In genomic region chrX:134026732-134027311, GRCh38 we compare ENCODE assay signal across 8 cellular contexts. TPM values are rescaled to one million over a fixed set of nuclear protein-coding genes. Genes with fewer than 3 reads are reported as not detected.
DNase-seq lines count a peak whose midpoint lies in the region; ATAC-seq, FAIRE-seq and TF ChIP-seq lines count a peak whose summit lies in the region.

No MANE protein-coding gene starts in this region.

- ATAC-seq in HCT116 (peak; percentile 70), WTC11 (peak; percentile 89), mucosa of descending colon (peak; percentile 87), HG02623 (IDR thresholded peaks at IDR 0.05; ENCODE audit: unreplicated experiment) (no peak), GM19467 (IDR thresholded peaks at IDR 0.05; ENCODE audit: unreplicated experiment) (no peak), GM21825 (IDR thresholded peaks at IDR 0.05; ENCODE audit: unreplicated experiment) (no peak)

- peak; percentile 32; the same call in 1 of the 2 replicates for TF ChIP-seq RAD21 in HCT116 (IDR thresholded peaks at IDR 0.05; ENCODE audit: low read depth)

- no peaks in the 10 kb centered on the region for H3K79me2 ChIP-seq in HCT116 (ENCODE audit: insufficient read depth, low read length)

- intact Hi-C loops in HCT116 (cut with micrococcal nuclease) = no loop called here
- intact Hi-C loops in mucosa of descending colon (cut with DNase I, micrococcal nuclease) = no loop called here

- H3K27me3 Mint-ChIP-seq in WTC11 (ENCODE audit: low read depth) = no peaks in the 10 kb centered on the region

- no peak overlapping the region for H3K27ac ChIP-seq in HCT116 (ENCODE audit: low read depth, low read length)

- H3K4me1 ChIP-seq in HCT116 (ENCODE audit: control insufficient read depth in 1 of 2, insufficient read depth in 2 of 2, low read length in 2 of 2) (no peaks in the 10 kb centered on the region), mucosa of descending colon (ENCODE audit: low read depth) (no peaks in the 10 kb centered on the region)

- RAD21 ChIA-PET in HCT116 (lab: Charles Lee; ENCODE audit: low non-redundant PET in 1 of 2, low total read pairs in 2 of 2, uncharacterized antibody in 2 of 2, unreplicated experiment in 2 of 2) = interaction anchor here in 1 of 2 experiments (0.7 kb wide), 1 partner anchor 118 kb away, joined by 3 read pairs; no protein-coding TSS in a partner anchor

- H3K9me3 Mint-ChIP-seq in WTC11 = no peaks in the 10 kb centered on the region

- no TSS peak for BruUV-seq in HCT116 (replicated peaks; lab: Mats Ljungman, UMichigan)

- CTCF ChIA-PET in HCT116 (lab: Charles Lee) = interaction anchor here (0.9 to 1.8 kb wide), 10 partner anchors 8 to 370 kb away, joined by 3 to 14 read pairs (median 3); no protein-coding TSS in a partner anchor
- CTCF ChIA-PET in WTC11 (lab: Charles Lee) = interaction anchor here (0.7 to 4.3 kb wide), 42 partner anchors 8 to 369 kb away, joined by 3 to 78 read pairs (median 4); no protein-coding TSS in a partner anchor

- no peaks in the 10 kb centered on the region for H3K9me3 ChIP-seq in HCT116 (ENCODE audit: control insufficient read depth in 1 of 2, insufficient read depth in 1 of 2, low read depth in 1 of 2, low read length in 2 of 2)
- no peaks in the 10 kb centered on the region for H3K9me3 ChIP-seq in mucosa of descending colon

- no peak for DNase-seq in D721Med (ENCODE audit: insufficient read length, low spot score)
- peak; percentile 10 for DNase-seq in HCT116 (ENCODE audit: low read depth, low spot score)
- peak; percentile 46 for DNase-seq in WTC11 (ENCODE audit: low spot score)
- DNase-seq in epithelial cell of esophagus (ENCODE audit: low read depth) = peak; percentile 66
- peak in 2 of 3 donors; percentile 23 to 75 for DNase-seq in mucosa of descending colon

- no peaks in the 10 kb centered on the region for H3K9me2 ChIP-seq in HCT116 (ENCODE audit: insufficient read depth)

- no peak for TF ChIP-seq POLR2A in HCT116 (IDR thresholded peaks at IDR 0.05; ENCODE audit: borderline replicate concordance, extremely low read depth, insufficient read depth, insufficient read length)

- H3K4me1 Mint-ChIP-seq in WTC11 = peaks cover 12% of the 10 kb centered on the region

- no peaks in the 10 kb centered on the region for H4K20me1 ChIP-seq in HCT116 (ENCODE audit: insufficient read depth)

- POLR2A ChIA-PET in HCT116 (lab: Charles Lee) (no interaction called here), WTC11 (lab: Charles Lee) (no interaction called here)

- no peak overlapping the region for H3K27ac Mint-ChIP-seq in WTC11

- FAIRE-seq in D721Med (lab: Jason Lieb, UNC) = peak; percentile 58

- H3K36me3 ChIP-seq in HCT116 (ENCODE audit: control insufficient read depth in 1 of 2, insufficient read depth in 2 of 2, low read length in 2 of 2) (no peaks in the 10 kb centered on the region), mucosa of descending colon (ENCODE audit: low read depth) (no peaks in the 10 kb centered on the region)

- H3K4me3 Mint-ChIP-seq in WTC11 = peak overlapping the region; percentile 58

- TF ChIP-seq CTCF in D721Med (IDR thresholded peaks at IDR 0.05; ENCODE audit: insufficient read depth, missing control alignments) (peak; percentile 39), HCT116 (IDR thresholded peaks at IDR 0.05 in 2 of 3, conservative IDR thresholded peaks at IDR 0.05 in 1 of 3; ENCODE audit: borderline replicate concordance in 1 of 3, insufficient read depth in 1 of 3, low read depth in 2 of 3, low read length in 2 of 3) (peak; percentile 13 to 55 (median 39); a peak in 4 of 6 replicates), WTC11 (IDR thresholded peaks at IDR 0.05) (no peak), epithelial cell of esophagus (IDR thresholded peaks at IDR 0.05; ENCODE audit: insufficient read depth, low read depth, low read length, missing control alignments) (peak; percentile 69), mucosa of descending colon (IDR thresholded peaks at IDR 0.05) (no peak)

- no peak overlapping the region for H3K4me3 ChIP-seq in HCT116 (replicated peaks in 1 of 2; ENCODE audit: low read depth in 1 of 2, low read length in 2 of 2)
- H3K4me3 ChIP-seq in epithelial cell of esophagus (ENCODE audit: low read length) = no peak overlapping the region
- no peak overlapping the region for H3K4me3 ChIP-seq in mucosa of descending colon

- no peaks in the 10 kb centered on the region for H3K27me3 ChIP-seq in HCT116 (ENCODE audit: insufficient read depth, low read length)

- no peak overlapping the region for H3K4me2 ChIP-seq in HCT116 (ENCODE audit: low read length)

- no peaks in the 10 kb centered on the region for H3K36me3 Mint-ChIP-seq in WTC11

- no peak overlapping the region for H2AFZ ChIP-seq in HCT116 (ENCODE audit: low read depth, low read length, poor library complexity, severe bottlenecking)

- no peak overlapping the region for H3K9ac ChIP-seq in HCT116 (ENCODE audit: low read length)

TF ChIP-seq in HCT116, 20 proteins besides CTCF, POLR2A, EP300 and RAD21:
- peak; percentile 34; the same call in 1 of the 2 replicates for TF ChIP-seq CEBPB (IDR thresholded peaks at IDR 0.05; ENCODE audit: low read depth)
- TF ChIP-seq FOSL1 (IDR thresholded peaks at IDR 0.05; ENCODE audit: low read depth) = no peak

TF ChIP-seq in WTC11, 78 proteins besides CTCF, POLR2A, EP300 and RAD21:
- no peak for TF ChIP-seq OVOL2 (CRISPR knock-in tag; IDR thresholded peaks at IDR 0.05; ENCODE audit: borderline replicate concordance)
- TF ChIP-seq ZNF423 (CRISPR knock-in tag; IDR thresholded peaks at IDR 0.05) = no peak
- TF ChIP-seq ZNF263 (CRISPR knock-in tag; IDR thresholded peaks at IDR 0.05; ENCODE audit: low read depth) = peak; percentile 65; the same call in 1 of the 2 replicates

RNA-seq across cellular contexts. Expression of gene GPC3, which starts 41.4 kb away (rescaled TPM):
- 0.98 TPM for total RNA-seq in HCT116 (2021; ENCODE audit: unreplicated experiment)
- polyA plus RNA-seq in HCT116 (2012) = 0.44 and 0.49 TPM in 2 replicates
- total RNA-seq in WTC11 (2021) = 32.4 to 34.7 TPM (median 32.5 TPM) in 3 replicates
- total RNA-seq in mucosa of descending colon = 1 to 10 TPM in 2 of 3 donors, under 1 TPM in 1; 0.55 to 2.8 (median 2.1) TPM

Comparison
In these comparisons a context has a peak if more than half of its experiments do, and no peak if none do; other contexts are left out.
1. CTCF ChIP-seq: peak in D721Med (single experiment), HCT116 (3 of 3) and epithelial cell of esophagus (single experiment); none in WTC11 (single experiment) and mucosa of descending colon (single experiment).
2. ATAC-seq: peak in HCT116 (single experiment), WTC11 (single experiment) and mucosa of descending colon (single experiment); none in HG02623 (single experiment), GM19467 (single experiment) and GM21825 (single experiment).